Comparison of ENCODE assay signal across 16 cellular contexts in genomic region chr17:34527121-34527907, GRCh38. TPM values are rescaled to one million over a fixed set of nuclear protein-coding genes. Genes with fewer than 3 reads are reported as not detected.
DNase-seq lines count a peak whose midpoint lies in the region; ATAC-seq and TF ChIP-seq lines count a peak whose summit lies in the region.
"Had no signal": no experiment of that assay in that cellular context is flagged by ENCODE, and none has a peak within 500 bp of the region (broad histone marks: within the 10 kb centered on the region; RNA-seq: fewer than 3 reads in every experiment).

No MANE protein-coding gene starts in this region.

- H2BK15ac ChIP-seq in neuronal stem cell (ENCODE audit: low read length) = no peak overlapping the region

- H2BK120ac ChIP-seq in neuronal stem cell (ENCODE audit: low read depth, low read length) = no peak overlapping the region

- intact Hi-C loops in HCT116 (cut with micrococcal nuclease) = no loop called here

- RAD21 ChIA-PET in HCT116 (lab: Charles Lee; ENCODE audit: low non-redundant PET in 1 of 2, low total read pairs in 2 of 2, uncharacterized antibody in 2 of 2, unreplicated experiment in 2 of 2) = interaction anchor here in 1 of 2 experiments (0.6 kb wide), 1 partner anchor 217 kb away, joined by 4 read pairs; no protein-coding TSS in a partner anchor

- H3K27ac Mint-ChIP-seq in endodermal cell = no peak overlapping the region
- H3K27ac Mint-ChIP-seq: CD14-positive monocyte; CD8-positive, alpha-beta T cell had no signal

- DNase-seq in EH (ENCODE audit: low read depth) (peak; percentile 1), HCT116 (ENCODE audit: low read depth, low spot score) (no peak), endodermal cell (peak; percentile 76), neuronal stem cell (ENCODE audit: low spot score) (no peak), cortex of kidney (lab: John Stamatoyannopoulos, UW) (no peak), NCI-H748 treated with DMSO at 0.1 percent for 48 hours (lab: John Stamatoyannopoulos, UW) (no peak), NCI-H2029 (lab: John Stamatoyannopoulos, UW) (no peak)
- DNase-seq: CD8-positive, alpha-beta T cell; DMS53; GM23248 had no signal

- no peak overlapping the region for H3K4me2 ChIP-seq in HCT116 (ENCODE audit: low read length)
- no peak overlapping the region for H3K4me2 ChIP-seq in neuronal stem cell (ENCODE audit: insufficient read depth, low read length, poor library complexity, severe bottlenecking)
- H3K4me2 ChIP-seq: A549 had no signal

- H3K4me1 Mint-ChIP-seq in endodermal cell = no peaks in the 10 kb centered on the region
- H3K4me1 Mint-ChIP-seq: CD14-positive monocyte had no signal

- peaks cover 15% of the 10 kb centered on the region for H3K27me3 Mint-ChIP-seq in endodermal cell (ENCODE audit: insufficient read depth)

- H3K18ac ChIP-seq in neuronal stem cell (ENCODE audit: low read length) = peak overlapping the region; percentile 11

- H3K4me1 ChIP-seq in HCT116 (ENCODE audit: control insufficient read depth in 1 of 2, insufficient read depth in 2 of 2, low read length in 2 of 2) (no peaks in the 10 kb centered on the region), endodermal cell (ENCODE audit: control insufficient read depth, insufficient read depth, low read length) (no peaks in the 10 kb centered on the region), neuronal stem cell (ENCODE audit: control insufficient read depth in 2 of 2, insufficient read depth in 1 of 2, low read depth in 1 of 2, low read length in 2 of 2) (peaks cover 2 to 4% of the 10 kb centered on the region in 2 donors)
- H3K4me1 ChIP-seq: A549, BE2C, Caco-2 had no signal

- no TSS peak for BruUV-seq in HCT116 (replicated peaks; lab: Mats Ljungman, UMichigan)

- no peaks in the 10 kb centered on the region for H3K9me3 Mint-ChIP-seq in endodermal cell
- H3K9me3 Mint-ChIP-seq: CD14-positive monocyte; CD8-positive, alpha-beta T cell had no signal

- H3K27ac ChIP-seq in HCT116 (ENCODE audit: low read depth, low read length) = no peak overlapping the region
- H3K27ac ChIP-seq in endodermal cell (ENCODE audit: low read depth, low read length) = no peak overlapping the region
- no peak overlapping the region for H3K27ac ChIP-seq in neuronal stem cell (replicated peaks; ENCODE audit: low read length)
- H3K27ac ChIP-seq: A549, GM23248 had no signal

- no peaks in the 10 kb centered on the region for H3K79me2 ChIP-seq in HCT116 (ENCODE audit: insufficient read depth, low read length)

- no peak overlapping the region for H2BK5ac ChIP-seq in neuronal stem cell (ENCODE audit: low read length)

- H3K23ac ChIP-seq in neuronal stem cell (ENCODE audit: low read depth, low read length, poor library complexity) = no peak overlapping the region

- H3K36me3 ChIP-seq in HCT116 (ENCODE audit: control insufficient read depth in 1 of 2, insufficient read depth in 2 of 2, low read length in 2 of 2) = no peaks in the 10 kb centered on the region
- H3K36me3 ChIP-seq in endodermal cell (ENCODE audit: control insufficient read depth, insufficient read depth, low read length) = no peaks in the 10 kb centered on the region
- no peaks in the 10 kb centered on the region for H3K36me3 ChIP-seq in neuronal stem cell (replicated peaks in 1 of 2; ENCODE audit: control insufficient read depth in 2 of 2, insufficient read depth in 2 of 2, low read length in 2 of 2)
- H3K36me3 ChIP-seq: BE2C had no signal

- H3K9ac ChIP-seq in HCT116 (ENCODE audit: low read length) (no peak overlapping the region), endodermal cell (ENCODE audit: extremely low read depth, low read length, poor library complexity, severe bottlenecking) (no peak overlapping the region), neuronal stem cell (ENCODE audit: low read depth, low read length, poor library complexity) (peak overlapping the region; percentile 24)
- H3K9ac ChIP-seq: GM23248 had no signal

- H3K36me3 Mint-ChIP-seq in endodermal cell (ENCODE audit: low read depth) = no peaks in the 10 kb centered on the region
- H3K36me3 Mint-ChIP-seq: CD14-positive monocyte; CD8-positive, alpha-beta T cell had no signal

- no peaks in the 10 kb centered on the region for H4K20me1 ChIP-seq in HCT116 (ENCODE audit: insufficient read depth)

- 0 out of 2 replicates have a peak, but pooled peaks have one; percentile 14 for ATAC-seq in HCT116
- ATAC-seq: CD8-positive, alpha-beta T cell had no signal

- no peak overlapping the region for H4K91ac ChIP-seq in neuronal stem cell (ENCODE audit: low read depth, low read length, poor library complexity)

- H3K4ac ChIP-seq in neuronal stem cell (ENCODE audit: low read length) = no peak overlapping the region

- no peaks in the 10 kb centered on the region for H3K9me2 ChIP-seq in HCT116 (ENCODE audit: insufficient read depth)

- H3K14ac ChIP-seq in neuronal stem cell (ENCODE audit: low read length) = no peak overlapping the region

- no peak overlapping the region for H2AK5ac ChIP-seq in neuronal stem cell (ENCODE audit: low read depth, low read length)

- H3K27me3 ChIP-seq in HCT116 (ENCODE audit: insufficient read depth, low read length) (peaks cover 50% of the 10 kb centered on the region), endodermal cell (ENCODE audit: control insufficient read depth, insufficient read depth, low read length, poor library complexity, severe bottlenecking) (peaks cover 35% of the 10 kb centered on the region), neuronal stem cell (ENCODE audit: control insufficient read depth in 3 of 3, insufficient read depth in 3 of 3, low read depth in 1 of 3, low read length in 3 of 3) (peaks cover 0 to under 1% (median 0%) of the 10 kb centered on the region in 3 experiments)
- H3K27me3 ChIP-seq: BE2C had no signal

- 73 to 83% methylated on average over 10 to 18 of the region's 18 CpGs for WGBS in endodermal cell (ENCODE audit: insufficient coverage in 1 of 2, insufficient read length in 1 of 2), 2 experiments
- no CpG with 5 or more reads among the region's 18 CpGs for WGBS in neuronal stem cell (ENCODE audit: extremely low coverage in 2 of 2, insufficient read length in 2 of 2, insufficient replicate concordance in 1 of 2), 2 donors

- H3K4me3 ChIP-seq in HCT116 (replicated peaks in 1 of 2; ENCODE audit: low read depth in 1 of 2, low read length in 2 of 2) (no peak overlapping the region), endodermal cell (ENCODE audit: low read length) (no peak overlapping the region), neuronal stem cell (ENCODE audit: low read length in 2 of 2) (no peak overlapping the region)
- H3K4me3 ChIP-seq: A549, GM23248 had no signal

- H4K8ac ChIP-seq in neuronal stem cell (ENCODE audit: low read depth, low read length) = no peak overlapping the region

- TF ChIP-seq POLR2A in HCT116 (IDR thresholded peaks at IDR 0.05; ENCODE audit: borderline replicate concordance, extremely low read depth, insufficient read depth, insufficient read length) = no peak

- no peak overlapping the region for H2BK12ac ChIP-seq in neuronal stem cell (ENCODE audit: low read length)

- POLR2A ChIA-PET in HCT116 (lab: Charles Lee) = interaction anchor here (0.7 kb wide), 1 partner anchor 8 kb away, joined by 3 read pairs; no protein-coding TSS in a partner anchor

- CTCF ChIA-PET in HCT116 (lab: Charles Lee) = interaction anchor here (1.4 kb wide), 1 partner anchor 15 kb away, joined by 4 read pairs; no protein-coding TSS in a partner anchor

- no peaks in the 10 kb centered on the region for H3K79me1 ChIP-seq in neuronal stem cell (ENCODE audit: low read depth, low read length)

- H3K4me3 Mint-ChIP-seq in endodermal cell = no peak overlapping the region
- H3K4me3 Mint-ChIP-seq: CD14-positive monocyte; CD8-positive, alpha-beta T cell had no signal

- no peak for TF ChIP-seq CTCF in HCT116 (IDR thresholded peaks at IDR 0.05 in 2 of 3, conservative IDR thresholded peaks at IDR 0.05 in 1 of 3; ENCODE audit: borderline replicate concordance in 1 of 3, insufficient read depth in 1 of 3, low read depth in 2 of 3, low read length in 2 of 3)
- TF ChIP-seq CTCF in endodermal cell (conservative IDR thresholded peaks at IDR 0.05) = no peak

- no peak for TF ChIP-seq RAD21 in HCT116 (IDR thresholded peaks at IDR 0.05; ENCODE audit: low read depth)

- H2AFZ ChIP-seq in HCT116 (ENCODE audit: low read depth, low read length, poor library complexity, severe bottlenecking) (no peak overlapping the region), neuronal stem cell (ENCODE audit: low read length) (no peak overlapping the region)
- H2AFZ ChIP-seq: GM23248 had no signal

- no peaks in the 10 kb centered on the region for H3K9me3 ChIP-seq in HCT116 (ENCODE audit: control insufficient read depth in 1 of 2, insufficient read depth in 1 of 2, low read depth in 1 of 2, low read length in 2 of 2)
- H3K9me3 ChIP-seq in endodermal cell (ENCODE audit: control insufficient read depth, low read length) = no peaks in the 10 kb centered on the region
- H3K9me3 ChIP-seq in neuronal stem cell (replicated peaks in 1 of 2; ENCODE audit: control insufficient read depth in 2 of 2, insufficient read depth in 1 of 2, low read depth in 1 of 2, low read length in 2 of 2) = no peaks in the 10 kb centered on the region
- H3K9me3 ChIP-seq: A549, BE2C, Caco-2 had no signal

TF ChIP-seq in HCT116, 20 proteins besides CTCF, POLR2A, EP300 and RAD21 (continues in another document):
- TF ChIP-seq YY1 (IDR thresholded peaks at IDR 0.05; ENCODE audit: extremely low read depth, insufficient replicate concordance, low read depth, low read length) (no peak), SRF (IDR thresholded peaks at IDR 0.05; ENCODE audit: low read depth) (no peak), CBX3 (IDR thresholded peaks at IDR 0.05; ENCODE audit: low read depth) (no peak)

RNA-seq across cellular contexts. Expression of gene TMEM132E, which starts 52.1 kb away (rescaled TPM):
- not detected for total RNA-seq in HCT116 (2021; ENCODE audit: unreplicated experiment)
- polyA plus RNA-seq in HCT116 (2012) = 0.01 TPM in 1 of 2 replicates, not detected in the other
- under 1 TPM in 1 of 2 donors, not detected in 1; 0.15 TPM for total RNA-seq in endodermal cell
- polyA plus RNA-seq in endodermal cell (2013, experiment 1 of 2) = 1.1 TPM
- polyA plus RNA-seq in endodermal cell (2013, experiment 2 of 2) = 0.83 TPM
- 0.29 TPM for polyA plus RNA-seq in neuronal stem cell (2013, experiment 1 of 2)
- polyA plus RNA-seq in neuronal stem cell (2013, experiment 2 of 2) = 0.25 TPM
- total RNA-seq: CD8-positive, alpha-beta T cell; HT1080 had no signal
- polyA plus RNA-seq: A549, AG04450, CD14-positive monocyte, GM23248 had no signal

Comparison
In these comparisons a context has a peak if more than half of its experiments do, and no peak if none do; other contexts are left out.
1. DNase-seq: peak in EH (single experiment) and endodermal cell (single experiment); none in HCT116 (single experiment), neuronal stem cell (single experiment), cortex of kidney (single experiment), NCI-H748 treated with DMSO at 0.1 percent for 48 hours (single experiment) and NCI-H2029 (single experiment).